Comparison of ENCODE assay signal across 8 cellular contexts in genomic region chr3:160449660-160450598, GRCh38. TPM values are rescaled to one million over a fixed set of nuclear protein-coding genes. Genes with fewer than 3 reads are reported as not detected.
DNase-seq lines count a peak whose midpoint lies in the region; ATAC-seq, FAIRE-seq and TF ChIP-seq lines count a peak whose summit lies in the region.

TRIM59 (minus strand) TSS chr3:160449786; CDS start chr3:160439183, 10,603 bp downstream.

- peaks cover 6% of the 10 kb centered on the region for H3K36me3 Mint-ChIP-seq in dendritic cell treated with granulocyte-macrophage colony-stimulating factor and Interleukin-4, amounts not matched to agents 40 ng/mL and 50 ng/mL, for 4 days (ENCODE audit: low read depth)

- peak; percentile 95 for ATAC-seq in HG02763 (IDR thresholded peaks at IDR 0.05; ENCODE audit: unreplicated experiment)
- ATAC-seq in left lobe of liver = peak; percentile 93

- no peaks in the 10 kb centered on the region for H3K9me3 Mint-ChIP-seq in dendritic cell treated with granulocyte-macrophage colony-stimulating factor and Interleukin-4, amounts not matched to agents 40 ng/mL and 50 ng/mL, for 4 days

- H3K27ac Mint-ChIP-seq in dendritic cell treated with granulocyte-macrophage colony-stimulating factor and Interleukin-4, amounts not matched to agents 40 ng/mL and 50 ng/mL, for 4 days = peak within 1 kb of the TSS; percentile 88

- H3K4me1 Mint-ChIP-seq in dendritic cell treated with granulocyte-macrophage colony-stimulating factor and Interleukin-4, amounts not matched to agents 40 ng/mL and 50 ng/mL, for 4 days (ENCODE audit: low read depth) = peaks cover 20% of the 10 kb centered on the region

- intact Hi-C loops in dendritic cell treated with granulocyte-macrophage colony-stimulating factor and Interleukin-4, amounts not matched to agents 40 ng/mL and 50 ng/mL, for 4 days (cut with micrococcal nuclease) = loop anchor here (5.0 kb wide), 3 partner anchors 37 to 112 kb away; no protein-coding TSS in a partner anchor

- TF ChIP-seq POLR2A in GM12892 (IDR thresholded peaks at IDR 0.05; ENCODE audit: low read depth, low read length) = peak; percentile 92

- peak; percentile 98 for DNase-seq in GM12892 (ENCODE audit: insufficient read length)
- peak; percentile 12 for DNase-seq in NCI-H2081 treated with DMSO at 0.1 percent for 48 hours (lab: John Stamatoyannopoulos, UW)
- peak; percentile 96 for DNase-seq in activated CD4-positive, alpha-beta T cell treated with anti-CD3 and anti-CD28 coated beads, Interleukin-2, amount 50 U/mL, for 1 hour
- peak; percentile 75 for DNase-seq in left lobe of liver (ENCODE audit: low spot score)
- DNase-seq in stimulated activated CD4-positive, alpha-beta T cell treated with anti-CD3 and anti-CD28 coated beads, Interleukin-2, amount 100 ng/mL, for 24 hours = peak; percentile 95 to 98
- no peak for DNase-seq in NCI-H446 treated with DMSO at 0.1 percent for 48 hours (lab: John Stamatoyannopoulos, UW)

- FAIRE-seq in GM12892 (lab: Jason Lieb, UNC) = peak; percentile 97

- peak within 1 kb of the TSS; percentile 90 for H3K4me3 Mint-ChIP-seq in dendritic cell treated with granulocyte-macrophage colony-stimulating factor and Interleukin-4, amounts not matched to agents 40 ng/mL and 50 ng/mL, for 4 days

- peaks cover 6% of the 10 kb centered on the region for H3K27me3 Mint-ChIP-seq in dendritic cell treated with granulocyte-macrophage colony-stimulating factor and Interleukin-4, amounts not matched to agents 40 ng/mL and 50 ng/mL, for 4 days

RNA-seq across cellular contexts. Expression of gene TRIM59, which starts in this region (rescaled TPM):
- polyA plus RNA-seq in GM12892 (2012; ENCODE audit: missing spikeins) = 14.1 TPM
- 0.25 TPM for total RNA-seq in left lobe of liver

Comparison
In these comparisons a context has a peak if more than half of its experiments do, and no peak if none do; other contexts are left out.
1. Peak in DNase-seq and ATAC-seq in left lobe of liver; RNA of the gene not detected or under 1 TPM.